1 cellular context compared by ENCODE assay signal in the genomic region with DNA sequence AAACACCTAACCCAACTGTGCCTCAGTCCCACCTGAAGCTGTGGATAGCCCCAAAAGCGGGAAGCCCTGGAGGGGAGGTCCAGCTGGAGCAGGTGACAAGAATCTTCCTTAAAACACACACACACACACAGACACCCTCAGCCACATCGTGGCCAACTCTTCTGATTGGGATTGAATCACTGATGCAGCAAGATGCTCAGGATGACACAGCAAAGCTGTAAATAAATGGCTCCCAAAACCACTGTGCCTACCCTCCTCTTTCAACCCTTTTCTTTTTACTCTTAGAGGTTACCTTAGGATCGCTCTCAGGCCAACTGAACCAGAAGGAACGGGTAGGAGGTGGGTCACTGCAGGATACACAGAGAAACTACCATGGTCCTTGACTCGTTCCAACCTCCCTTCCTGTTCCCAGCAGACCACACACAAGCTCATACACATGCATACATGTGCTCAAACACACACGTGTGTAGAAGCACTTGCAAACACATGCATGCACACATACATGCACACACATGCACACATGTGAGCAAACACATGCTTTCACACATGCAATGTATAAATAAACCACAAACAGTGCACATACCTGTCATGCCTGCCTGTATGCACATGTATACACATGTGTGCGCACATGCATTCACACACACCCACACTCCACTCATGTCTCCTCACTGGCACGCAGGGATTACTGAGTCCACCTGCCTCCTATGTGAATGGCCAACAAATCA.
TF ChIP-seq lines count a peak whose summit lies in the region.

No MANE protein-coding gene starts in this region.

TF ChIP-seq in GM12878, 131 proteins besides CTCF, POLR2A, EP300 and RAD21:
- no peak for TF ChIP-seq ESRRA (IDR thresholded peaks at IDR 0.05; ENCODE audit: low read length)
- TF ChIP-seq, protein P1, sequence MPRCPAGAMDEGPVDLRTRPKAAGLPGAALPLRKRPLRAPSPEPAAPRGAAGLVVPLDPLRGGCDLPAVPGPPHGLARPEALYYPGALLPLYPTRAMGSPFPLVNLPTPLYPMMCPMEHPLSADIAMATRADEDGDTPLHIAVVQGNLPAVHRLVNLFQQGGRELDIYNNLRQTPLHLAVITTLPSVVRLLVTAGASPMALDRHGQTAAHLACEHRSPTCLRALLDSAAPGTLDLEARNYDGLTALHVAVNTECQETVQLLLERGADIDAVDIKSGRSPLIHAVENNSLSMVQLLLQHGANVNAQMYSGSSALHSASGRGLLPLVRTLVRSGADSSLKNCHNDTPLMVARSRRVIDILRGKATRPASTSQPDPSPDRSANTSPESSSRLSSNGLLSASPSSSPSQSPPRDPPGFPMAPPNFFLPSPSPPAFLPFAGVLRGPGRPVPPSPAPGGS (IDR thresholded peaks at IDR 0.05; ENCODE audit: borderline replicate concordance, insufficient read depth, low read depth, low read length, poor library complexity, severe bottlenecking) = peak; percentile 27
- TF ChIP-seq SMC3 (IDR thresholded peaks at IDR 0.05; ENCODE audit: borderline replicate concordance, low read length) = no peak
TF ChIP-seq in GM12878: peak in this region for 1.
